Comparison of ENCODE assay signal across 24 cellular contexts in genomic region chr12:112427760-112428159, GRCh38. TPM values are rescaled to one million over a fixed set of nuclear protein-coding genes. Genes with fewer than 3 reads are reported as not detected.
DNase-seq lines count a peak whose midpoint lies in the region; ATAC-seq, FAIRE-seq and TF ChIP-seq lines count a peak whose summit lies in the region.
"Had no signal": no experiment of that assay in that cellular context is flagged by ENCODE, and none has a peak within 500 bp of the region (broad histone marks: within the 10 kb centered on the region; RNA-seq: fewer than 3 reads in every experiment).

No MANE protein-coding gene starts in this region.

- peaks cover 59% of the 10 kb centered on the region for H3K79me2 ChIP-seq in HepG2 (ENCODE audit: insufficient read depth, low read length)
- H3K79me2 ChIP-seq in trophoblast cell (ENCODE audit: control insufficient read depth, insufficient read depth, low read length, poor library complexity): peaks cover 2% of the 10 kb centered on the region

- H4K91ac ChIP-seq in trophoblast cell (ENCODE audit: low read depth, low read length): no peak overlapping the region

- no peak for FAIRE-seq in HepG2 (lab: Jason Lieb, UNC)
- FAIRE-seq: A549, GM12878, GM12892, GM18507 had no signal

- H2BK120ac ChIP-seq in trophoblast cell (ENCODE audit: insufficient read depth, low read length, poor library complexity): no peak overlapping the region

- in situ Hi-C loops in HepG2 (cut with HindIII; ENCODE audit: extremely low pct_ligation_motif_present, low pct_unique_long_range_greater_than_20kb): no loop called here

- H3K18ac ChIP-seq in trophoblast cell (ENCODE audit: low read length): no peak overlapping the region

- H3K4ac ChIP-seq in trophoblast cell (ENCODE audit: low read depth, low read length): peak overlapping the region; percentile 90

- H3K27ac ChIP-seq in HepG2 (ENCODE audit: extremely low read length, insufficient read depth, low read length) (no peak overlapping the region), right lobe of liver (no peak overlapping the region), trophoblast cell (ENCODE audit: low read depth, low read length) (no peak overlapping the region)
- H3K27ac ChIP-seq: 22Rv1; A549; BLaER1 treated with 17β-estradiol and CSF1 and Interleukin-3, amounts not matched to agents 10 nM and 100 nM; C4-2B had no signal

- intact Hi-C loops in HepG2 (cut with micrococcal nuclease; ENCODE audit: unreplicated experiment): no loop called here
- intact Hi-C loops in right lobe of liver (cut with DNase I): no loop called here

- TF ChIP-seq CTCF in HepG2 (CRISPR knock-in tag; IDR thresholded peaks at IDR 0.05): no peak
- TF ChIP-seq CTCF in right lobe of liver (IDR thresholded peaks at IDR 0.05): no peak

- TF ChIP-seq RAD21 in HepG2 (CRISPR knock-in tag; IDR thresholded peaks at IDR 0.05): no peak

- H3K9ac ChIP-seq in HepG2 (ENCODE audit: insufficient read depth, low read depth, low read length): no peak overlapping the region
- no peak overlapping the region for H3K9ac ChIP-seq in trophoblast cell (ENCODE audit: low read length)
- H3K9ac ChIP-seq: BLaER1 treated with 17β-estradiol and CSF1 and Interleukin-3, amounts not matched to agents 10 nM and 100 nM had no signal

- no peak overlapping the region for H2BK12ac ChIP-seq in trophoblast cell (ENCODE audit: low read length)

- H3K79me1 ChIP-seq in trophoblast cell (ENCODE audit: low read length): no peaks in the 10 kb centered on the region

- ATAC-seq in HepG2 (no peak), right lobe of liver (no peak), HG02571 (IDR thresholded peaks at IDR 0.05; ENCODE audit: unreplicated experiment) (no peak)
- ATAC-seq: A549; CD8-positive, alpha-beta T cell; GM12878 had no signal

- H3K4me2 ChIP-seq in HepG2 (ENCODE audit: low read depth, low read length) (no peak overlapping the region), trophoblast cell (ENCODE audit: low read length) (no peak overlapping the region)
- H3K4me2 ChIP-seq: A549; BLaER1 treated with 17β-estradiol and CSF1 and Interleukin-3, amounts not matched to agents 10 nM and 100 nM had no signal

- peaks cover 8% of the 10 kb centered on the region; the same call in 1 of the 2 replicates for H4K20me1 ChIP-seq in HepG2 (ENCODE audit: insufficient read depth, low read length)

- CTCF ChIA-PET in HepG2 (lab: Yijun Ruan, JAX; ENCODE audit: low intra/inter-chr PET ratio, low total read pairs): no interaction called here

- no peak for TF ChIP-seq EP300 in HepG2 (IDR thresholded peaks at IDR 0.05; ENCODE audit: low read depth in 2 of 2, low read length in 2 of 2)
- no peak for TF ChIP-seq EP300 in HepG2 (CRISPR knock-in tag; IDR thresholded peaks at IDR 0.05; ENCODE audit: borderline replicate concordance)

- peaks cover 27% of the 10 kb centered on the region for H3K4me1 ChIP-seq in HepG2 (ENCODE audit: insufficient read depth, low read length)
- H3K4me1 ChIP-seq in right lobe of liver: peaks cover 0 to 15% (median 3%) of the 10 kb centered on the region in 4 donors
- no peaks in the 10 kb centered on the region for H3K4me1 ChIP-seq in trophoblast cell (ENCODE audit: control insufficient read depth in 1 of 2, insufficient read depth in 2 of 2, low read length in 2 of 2)
- H3K4me1 ChIP-seq: A549 had no signal

- BruUV-seq in HepG2 (replicated peaks; lab: Mats Ljungman, UMichigan): no TSS peak

- no peak for DNase-seq in HepG2 (ENCODE audit: low spot score)
- DNase-seq in right lobe of liver: no peak
- DNase-seq in dedifferentiated amniotic fluid mesenchymal stem cell (ENCODE audit: extremely low spot score): peak; percentile 10
- DNase-seq in trophoblast cell: no peak
- no peak for DNase-seq in COLO829 (ENCODE audit: low spot score)
- DNase-seq: AML-193; CD4-positive, alpha-beta T cell; CD8-positive, alpha-beta T cell; COR-L47; DMS 273 treated with DMSO at 0.1 percent for 48 hours; DMS153; DMS53; DMS79; DND-41; EL; GDM1 had no signal

- H2BK5ac ChIP-seq in trophoblast cell (ENCODE audit: low read depth, low read length, poor library complexity): no peak overlapping the region

- H3K27me3 ChIP-seq in HepG2 (ENCODE audit: control insufficient read depth in 1 of 2, insufficient read depth in 2 of 2, low read length in 2 of 2): no peaks in the 10 kb centered on the region
- no peaks in the 10 kb centered on the region for H3K27me3 ChIP-seq in right lobe of liver
- no peaks in the 10 kb centered on the region for H3K27me3 ChIP-seq in trophoblast cell (ENCODE audit: insufficient read depth, low read length)
- H3K27me3 ChIP-seq: BLaER1 treated with 17β-estradiol and CSF1 and Interleukin-3, amounts not matched to agents 10 nM and 100 nM had no signal

- no peaks in the 10 kb centered on the region for H3K9me3 ChIP-seq in HepG2 (ENCODE audit: low read length)
- H3K9me3 ChIP-seq in right lobe of liver: no peaks in the 10 kb centered on the region
- no peaks in the 10 kb centered on the region for H3K9me3 ChIP-seq in trophoblast cell (ENCODE audit: insufficient read depth, low read depth, low read length)
- H3K9me3 ChIP-seq: A549; BLaER1 treated with 17β-estradiol and CSF1 and Interleukin-3, amounts not matched to agents 10 nM and 100 nM had no signal

- no peak overlapping the region for H3K23ac ChIP-seq in trophoblast cell (ENCODE audit: low read length)

- no peak overlapping the region for H3K14ac ChIP-seq in trophoblast cell (ENCODE audit: low read length)

- TF ChIP-seq POLR2A in HepG2 (IDR thresholded peaks at IDR 0.05; ENCODE audit: insufficient read depth in 1 of 2, low read depth in 2 of 2, low read length in 2 of 2) (no peak), right lobe of liver (IDR thresholded peaks at IDR 0.05) (no peak)

- H3K36me3 ChIP-seq in HepG2 (replicated peaks in 1 of 2; ENCODE audit: control insufficient read depth in 1 of 2, insufficient read depth in 2 of 2, low read length in 2 of 2) (peaks cover 0 to 14% of the 10 kb centered on the region in 2 experiments; a peak in 3 of 5 replicates), right lobe of liver (no peaks in the 10 kb centered on the region), trophoblast cell (ENCODE audit: control insufficient read depth in 1 of 2, insufficient read depth in 2 of 2, low read length in 2 of 2) (peaks cover 3 to 6% of the 10 kb centered on the region in 2 experiments)

- H4K12ac ChIP-seq in trophoblast cell (ENCODE audit: low read depth, low read length): no peak overlapping the region

- no peak overlapping the region for H4K8ac ChIP-seq in trophoblast cell (ENCODE audit: low read depth, low read length)

- H2AK5ac ChIP-seq in trophoblast cell (ENCODE audit: low read length): no peak overlapping the region

- POLR2A ChIA-PET in HepG2 (lab: Yijun Ruan, JAX): no interaction called here

- no peak overlapping the region for H2AFZ ChIP-seq in HepG2 (ENCODE audit: low read length)
- no peak overlapping the region for H2AFZ ChIP-seq in trophoblast cell (ENCODE audit: insufficient read depth, low read length, poor library complexity)

- 93% methylated on average over 2 of the region's 2 CpGs for WGBS in HepG2 (ENCODE audit: low lambda C conversion rate)
- 100% methylated on average over 2 of the region's 2 CpGs for WGBS in right lobe of liver (ENCODE audit: insufficient coverage, low coverage, low lambda C conversion rate, missing lambda C conversion rate)
- no CpG with 5 or more reads among the region's 2 CpGs for WGBS in trophoblast cell (ENCODE audit: extremely low coverage, insufficient coverage, insufficient read length)

- H3K4me3 ChIP-seq in HepG2 (replicated peaks in 1 of 3; ENCODE audit: insufficient read depth in 1 of 3, low read depth in 2 of 3, low read length in 3 of 3) (no peak overlapping the region), right lobe of liver (no peak overlapping the region), trophoblast cell (ENCODE audit: low read depth, low read length) (no peak overlapping the region)
- H3K4me3 ChIP-seq: A549; BLaER1 treated with 17β-estradiol and CSF1 and Interleukin-3, amounts not matched to agents 10 nM and 100 nM; GM12878 had no signal

RNA-seq across cellular contexts. Expression of gene PTPN11, which starts 9.0 kb away (rescaled TPM):
- total RNA-seq in HepG2 (2016; rRNA removed; fragmentation: Illumina TruSeq; extraction: Trizol) (63.5 and 101 TPM in 2 replicates), right lobe of liver (10 to 100 TPM; 66.4 to 77.7 (median 68.6) TPM)
- total RNA-seq in HepG2 (2016; cell fraction: cytosol; rRNA removed; fragmentation: Illumina TruSeq; extraction: Trizol; ENCODE audit: low read depth): 33.6 and 33.7 TPM in 2 replicates
- 63.2 and 92.9 TPM in 2 replicates for total RNA-seq in HepG2 (2016; cell fraction: insoluble cytoplasmic fraction; rRNA removed; fragmentation: Illumina TruSeq; extraction: Trizol)
- total RNA-seq in HepG2 (2016; cell fraction: membrane; rRNA removed; fragmentation: Illumina TruSeq; extraction: Trizol): 52.7 and 53.2 TPM in 2 replicates
- total RNA-seq in HepG2 (2016; cell fraction: nucleus; rRNA removed; fragmentation: Illumina TruSeq; extraction: Trizol): 39.5 and 46.8 TPM in 2 replicates
- polyA plus RNA-seq in HepG2 (2011; rRNA removed): 26.7 and 30.0 TPM in 2 replicates
- 27.0 and 32.0 TPM in 2 replicates for polyA plus RNA-seq in HepG2 (2011; cell fraction: cytosol; rRNA removed)
- polyA plus RNA-seq in HepG2 (2011; cell fraction: nucleus; rRNA removed): 16.5 and 17.7 TPM in 2 replicates
- polyA plus RNA-seq in HepG2 (2012): 36.3 and 36.9 TPM in 2 replicates
- polyA plus RNA-seq in HepG2 (2016; cell fraction: cytosol; fragmentation: Illumina TruSeq; extraction: Trizol; ENCODE audit: low read depth): 5.9 and 6.2 TPM in 2 replicates
- 68.9 and 69.6 TPM in 2 replicates for polyA plus RNA-seq in HepG2 (2016; cell fraction: insoluble cytoplasmic fraction; fragmentation: Illumina TruSeq; extraction: Trizol; ENCODE audit: low read depth)
- polyA plus RNA-seq in HepG2 (2016; cell fraction: membrane; fragmentation: Illumina TruSeq; extraction: Trizol; ENCODE audit: low read depth): 11.9 and 14.6 TPM in 2 replicates
- 40.4 and 40.7 TPM in 2 replicates for polyA plus RNA-seq in HepG2 (2016; cell fraction: nucleus; fragmentation: Illumina TruSeq; extraction: Trizol; ENCODE audit: insufficient read depth, low read depth)
- 22.4 and 59.7 TPM in 2 replicates for polyA minus RNA-seq in HepG2 (2011; rRNA and poly(A)+ RNA removed; ENCODE audit: low replicate concordance)
- polyA minus RNA-seq in HepG2 (2011; cell fraction: cytosol; rRNA and poly(A)+ RNA removed): 34.5 and 43.4 TPM in 2 replicates
- 26.8 and 30.5 TPM in 2 replicates for polyA minus RNA-seq in HepG2 (2011; cell fraction: nucleus; rRNA and poly(A)+ RNA removed)
- polyA plus RNA-seq in trophoblast cell (2013): 60.9 and 63.8 TPM in 2 replicates

RNA-seq across cellular contexts. Expression of gene RPL6, which starts 18.4 kb away (rescaled TPM):
- total RNA-seq in HepG2 (2016; rRNA removed; fragmentation: Illumina TruSeq; extraction: Trizol) (1,551 and 2,121 TPM in 2 replicates), right lobe of liver (100 to 1,000 TPM; 393 to 887 (median 470) TPM)
- total RNA-seq in HepG2 (2016; cell fraction: cytosol; rRNA removed; fragmentation: Illumina TruSeq; extraction: Trizol; ENCODE audit: low read depth): 1,569 and 1,799 TPM in 2 replicates
- total RNA-seq in HepG2 (2016; cell fraction: insoluble cytoplasmic fraction; rRNA removed; fragmentation: Illumina TruSeq; extraction: Trizol): 1,519 and 2,147 TPM in 2 replicates
- total RNA-seq in HepG2 (2016; cell fraction: membrane; rRNA removed; fragmentation: Illumina TruSeq; extraction: Trizol): 3,064 and 3,242 TPM in 2 replicates
- total RNA-seq in HepG2 (2016; cell fraction: nucleus; rRNA removed; fragmentation: Illumina TruSeq; extraction: Trizol): 617 and 644 TPM in 2 replicates
- 1,589 and 1,719 TPM in 2 replicates for polyA plus RNA-seq in HepG2 (2011; rRNA removed)
- polyA plus RNA-seq in HepG2 (2011; cell fraction: cytosol; rRNA removed): 1,215 and 1,505 TPM in 2 replicates
- 260 and 378 TPM in 2 replicates for polyA plus RNA-seq in HepG2 (2011; cell fraction: nucleus; rRNA removed)
- 1,569 and 1,801 TPM in 2 replicates for polyA plus RNA-seq in HepG2 (2012)
- polyA plus RNA-seq in HepG2 (2016; cell fraction: cytosol; fragmentation: Illumina TruSeq; extraction: Trizol; ENCODE audit: low read depth): 2,496 and 2,739 TPM in 2 replicates
- polyA plus RNA-seq in HepG2 (2016; cell fraction: insoluble cytoplasmic fraction; fragmentation: Illumina TruSeq; extraction: Trizol; ENCODE audit: low read depth): 2,631 and 2,728 TPM in 2 replicates
- polyA plus RNA-seq in HepG2 (2016; cell fraction: membrane; fragmentation: Illumina TruSeq; extraction: Trizol; ENCODE audit: low read depth): 3,716 and 3,916 TPM in 2 replicates
- polyA plus RNA-seq in HepG2 (2016; cell fraction: nucleus; fragmentation: Illumina TruSeq; extraction: Trizol; ENCODE audit: insufficient read depth, low read depth): 1,083 and 1,121 TPM in 2 replicates
- 207 and 602 TPM in 2 replicates for polyA minus RNA-seq in HepG2 (2011; rRNA and poly(A)+ RNA removed; ENCODE audit: low replicate concordance)
- 269 and 339 TPM in 2 replicates for polyA minus RNA-seq in HepG2 (2011; cell fraction: cytosol; rRNA and poly(A)+ RNA removed)
- 197 and 255 TPM in 2 replicates for polyA minus RNA-seq in HepG2 (2011; cell fraction: nucleus; rRNA and poly(A)+ RNA removed)
- 1,595 and 1,657 TPM in 2 replicates for polyA plus RNA-seq in trophoblast cell (2013)

RNA-seq across cellular contexts. Expression of gene HECTD4, which starts 45.5 kb away (rescaled TPM):
- 11.4 and 13.7 TPM in 2 replicates for total RNA-seq in HepG2 (2016; rRNA removed; fragmentation: Illumina TruSeq; extraction: Trizol)
- 11.3 and 14.3 TPM in 2 replicates for total RNA-seq in HepG2 (2016; cell fraction: cytosol; rRNA removed; fragmentation: Illumina TruSeq; extraction: Trizol; ENCODE audit: low read depth)
- 10.5 and 12.2 TPM in 2 replicates for total RNA-seq in HepG2 (2016; cell fraction: insoluble cytoplasmic fraction; rRNA removed; fragmentation: Illumina TruSeq; extraction: Trizol)
- 9.8 and 10.9 TPM in 2 replicates for total RNA-seq in HepG2 (2016; cell fraction: membrane; rRNA removed; fragmentation: Illumina TruSeq; extraction: Trizol)
- total RNA-seq in HepG2 (2016; cell fraction: nucleus; rRNA removed; fragmentation: Illumina TruSeq; extraction: Trizol): 25.6 and 28.3 TPM in 2 replicates
- polyA plus RNA-seq in HepG2 (2011; rRNA removed): 8.0 and 9.0 TPM in 2 replicates
- 2.9 and 3.0 TPM in 2 replicates for polyA plus RNA-seq in HepG2 (2011; cell fraction: cytosol; rRNA removed)
- 38.9 and 47.2 TPM in 2 replicates for polyA plus RNA-seq in HepG2 (2011; cell fraction: nucleus; rRNA removed)
- 14.6 and 17.7 TPM in 2 replicates for polyA plus RNA-seq in HepG2 (2012)
- 0.88 and 1.8 TPM in 2 replicates for polyA plus RNA-seq in HepG2 (2016; cell fraction: cytosol; fragmentation: Illumina TruSeq; extraction: Trizol; ENCODE audit: low read depth)
- 10.1 and 11.0 TPM in 2 replicates for polyA plus RNA-seq in HepG2 (2016; cell fraction: insoluble cytoplasmic fraction; fragmentation: Illumina TruSeq; extraction: Trizol; ENCODE audit: low read depth)
- polyA plus RNA-seq in HepG2 (2016; cell fraction: membrane; fragmentation: Illumina TruSeq; extraction: Trizol; ENCODE audit: low read depth): 3.2 and 4.0 TPM in 2 replicates
- polyA plus RNA-seq in HepG2 (2016; cell fraction: nucleus; fragmentation: Illumina TruSeq; extraction: Trizol; ENCODE audit: insufficient read depth, low read depth): 60.5 and 66.6 TPM in 2 replicates
- polyA minus RNA-seq in HepG2 (2011; rRNA and poly(A)+ RNA removed; ENCODE audit: low replicate concordance): 23.1 and 24.7 TPM in 2 replicates
- 11.1 and 16.9 TPM in 2 replicates for polyA minus RNA-seq in HepG2 (2011; cell fraction: cytosol; rRNA and poly(A)+ RNA removed)
- polyA minus RNA-seq in HepG2 (2011; cell fraction: nucleus; rRNA and poly(A)+ RNA removed): 62.1 and 75.8 TPM in 2 replicates
- total RNA-seq in right lobe of liver: 10 to 100 TPM; 12.6 to 24.4 (median 19.3) TPM
- polyA plus RNA-seq in trophoblast cell (2013): 9.2 and 10.2 TPM in 2 replicates
